ENCODE assay signal across 31 cellular contexts in the genomic region with DNA sequence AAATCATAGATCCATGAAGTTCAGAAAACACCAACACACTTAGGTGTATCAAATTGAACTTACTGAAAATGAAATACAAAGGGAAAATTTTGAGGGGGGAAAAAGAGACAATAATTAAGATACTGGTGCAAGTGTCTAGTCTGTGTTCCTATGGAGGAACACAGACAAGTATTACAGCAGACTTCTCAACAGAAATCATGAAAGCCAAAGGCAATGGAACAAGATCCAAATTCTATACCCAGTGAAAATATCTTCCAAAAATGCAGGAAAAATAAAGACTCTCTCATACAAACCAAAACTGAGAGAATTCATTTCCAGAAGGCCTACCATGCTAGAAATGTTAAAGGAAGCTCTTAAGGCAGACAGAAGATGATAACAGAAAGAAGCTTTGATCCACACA.
"Had no signal": no experiment of that assay in that cellular context is flagged by ENCODE, and none has a peak within 500 bp of the region (broad histone marks: within the 10 kb centered on the region; RNA-seq: fewer than 3 reads in every experiment).

No MANE protein-coding gene starts in this region.

- H3K27me3 ChIP-seq: neural progenitor cell, ovary, suprapubic skin, testis, tibial artery, transverse colon, upper lobe of right lung, uterus had no signal

- H3K9me3 ChIP-seq: ovary, suprapubic skin, testis, upper lobe of right lung, uterus had no signal

- H3K27me3 Mint-ChIP-seq: progenitor cell of endocrine pancreas, type B pancreatic cell had no signal

- H3K27ac ChIP-seq: neural progenitor cell, ovary, parathyroid adenoma, psoas muscle, skin epidermis, spleen, suprapubic skin, testis, tibial artery, transverse colon, upper lobe of right lung, uterus had no signal

- H3K4me3 Mint-ChIP-seq: naive thymus-derived CD4-positive, alpha-beta T cell; natural killer cell; nephron; neural progenitor cell; stimulated activated memory B cell treated with anti-CD40 and anti-IgM and Interleukin-4, amounts not matched to agents 10 μg/mL and 1 μg/mL and 100 μg/mL, for 72 hours; stimulated activated naive CD8-positive, alpha-beta T cell treated with anti-CD3 and anti-CD28 coated beads, Interleukin-15, Interleukin-2, amounts not matched to agents 100 ng/mL and 50 ng/mL, for 24 hours; type B pancreatic cell had no signal

- H3K9ac ChIP-seq: neural progenitor cell, parathyroid adenoma had no signal

- H3K4me2 ChIP-seq: neural progenitor cell, smooth muscle cell had no signal

- H3K79me2 ChIP-seq: parathyroid adenoma had no signal

- H3K4me1 ChIP-seq: neural progenitor cell, parathyroid adenoma, spleen, testis, transverse colon, upper lobe of right lung, uterus had no signal

- H2AFZ ChIP-seq: neural progenitor cell, parathyroid adenoma had no signal

- H3K36me3 Mint-ChIP-seq: neural progenitor cell, type B pancreatic cell had no signal

- H3K4me3 ChIP-seq: neural progenitor cell, ovary, psoas muscle, skin epidermis, smooth muscle cell, spleen, suprapubic skin, testis, tibial artery, transverse colon, upper lobe of right lung, uterus had no signal

- H3K36me3 ChIP-seq: neural progenitor cell, ovary, spleen, suprapubic skin, tibial artery, transverse colon, upper lobe of right lung, uterus had no signal

- DNase-seq: naive thymus-derived CD4-positive, alpha-beta T cell; natural killer cell; occipital lobe; ovary; posterior cingulate gyrus; psoas muscle; right cardiac atrium; spleen; stimulated activated CD4-positive, alpha-beta T cell treated with anti-CD3 and anti-CD28 coated beads, Interleukin-12 subunit alpha, Interleukin-12 subunit beta, amount 100 ng/mL, for 4 hours; stimulated activated CD4-positive, alpha-beta T cell treated with anti-CD3 and anti-CD28 coated beads, Interleukin-1b, Interleukin-23, amount 100 ng/mL, for 48 hours; stimulated activated CD4-positive, alpha-beta T cell treated with anti-CD3 and anti-CD28 coated beads, Interleukin-4, amount 100 ng/mL, for 1 hour; stimulated activated CD4-positive, alpha-beta T cell treated with anti-CD3 and anti-CD28 coated beads, Interleukin-4, amount 100 ng/mL, for 4 hours; stimulated activated CD8-positive, alpha-beta memory T cell treated with anti-CD3 and anti-CD28 coated beads, Interleukin-4, amount 100 ng/mL, for 48 hours; stimulated activated naive CD4-positive, alpha-beta T cell treated with Interleukin-2 at 50 U/mL for 16 hours; substantia nigra; testis; tibial artery; transverse colon; upper lobe of right lung; uterus had no signal

- ATAC-seq: naive thymus-derived CD4-positive, alpha-beta T cell; natural killer cell; psoas muscle; right cardiac atrium; sciatic nerve; stimulated activated memory B cell treated with anti-CD40 and anti-IgM and Interleukin-4, amounts not matched to agents 10 μg/mL and 1 μg/mL and 100 μg/mL, for 72 hours; upper lobe of right lung had no signal

- H3K4me1 Mint-ChIP-seq: neural progenitor cell; stimulated activated memory B cell treated with anti-CD40 and anti-IgM and Interleukin-4, amounts not matched to agents 10 μg/mL and 1 μg/mL and 100 μg/mL, for 72 hours had no signal

- H3K27ac Mint-ChIP-seq: naive thymus-derived CD4-positive, alpha-beta T cell; natural killer cell; nephron; neural progenitor cell; progenitor cell of endocrine pancreas; stimulated activated memory B cell treated with anti-CD40 and anti-IgM and Interleukin-4, amounts not matched to agents 10 μg/mL and 1 μg/mL and 100 μg/mL, for 72 hours; stimulated activated naive CD8-positive, alpha-beta T cell treated with anti-CD3 and anti-CD28 coated beads, Interleukin-15, Interleukin-2, amounts not matched to agents 100 ng/mL and 50 ng/mL, for 24 hours; type B pancreatic cell had no signal
